16 cellular contexts compared by ENCODE assay signal in the genomic region with DNA sequence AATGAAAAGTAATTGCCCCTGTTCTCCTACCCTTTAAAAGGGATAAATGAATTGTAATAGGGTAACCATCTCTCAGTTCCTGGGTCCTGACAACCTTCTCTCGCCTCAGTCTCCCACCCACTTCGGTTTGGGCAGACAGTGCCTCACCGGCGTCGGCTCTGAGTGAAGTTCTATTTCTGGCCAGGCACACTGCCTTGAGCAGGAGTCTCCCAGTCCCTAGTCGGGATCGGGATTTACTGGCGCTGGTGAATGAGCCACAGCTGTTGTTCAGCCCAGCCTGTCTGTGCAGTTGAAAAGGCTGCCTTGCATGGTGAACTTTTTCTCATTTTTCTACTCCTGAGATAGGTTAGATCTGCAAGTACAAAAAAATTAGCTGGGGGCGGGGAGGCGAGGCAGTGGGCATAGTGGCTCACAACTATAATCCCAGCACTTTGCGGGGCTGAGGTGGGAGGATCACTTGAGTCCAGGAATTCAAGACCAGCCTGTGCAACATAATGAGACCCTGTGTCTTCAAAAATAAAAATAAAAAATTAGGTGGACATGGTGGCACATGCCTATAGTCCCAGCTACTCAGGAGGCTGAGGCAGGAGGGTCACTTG. TPM values are rescaled to one million over a fixed set of nuclear protein-coding genes. Genes with fewer than 3 reads are reported as not detected.
DNase-seq lines count a peak whose midpoint lies in the region; ATAC-seq and TF ChIP-seq lines count a peak whose summit lies in the region.
"Had no signal": no experiment of that assay in that cellular context is flagged by ENCODE, and none has a peak within 500 bp of the region (broad histone marks: within the 10 kb centered on the region; RNA-seq: fewer than 3 reads in every experiment).

No MANE protein-coding gene starts in this region.

- H3K36me3 Mint-ChIP-seq in activated T-helper 1 cell treated with anti-CD3 and anti-CD28 coated beads, Interleukin-12 subunit alpha, Interleukin-12 subunit beta, Interleukin-2, Interleukin-4 antibody, amounts not matched to agents 30 ng/mL and 10 ng/mL and 1 ng/mL, durations not matched to agents 14 hours and 24 hours and 36 hours (ENCODE audit: low read depth) = peaks cover 14% of the 10 kb centered on the region
- peaks cover 2 to 14% of the 10 kb centered on the region in 2 donors for H3K36me3 Mint-ChIP-seq in activated T-cell treated with anti-CD3 and anti-CD28 coated beads, Interleukin-2, amount 50 U/mL, for 72 hours (ENCODE audit: insufficient read depth in 2 of 2)
- peaks cover 12% of the 10 kb centered on the region for H3K36me3 Mint-ChIP-seq in endothelial cell (ENCODE audit: low read depth, unreplicated experiment)

- H3K4me3 ChIP-seq in heart left ventricle (peak overlapping the region in 1 of 12 donors; percentile 15), ovary (no peak overlapping the region)
- H3K4me3 ChIP-seq: GM23338 had no signal

- H3K36me3 ChIP-seq in heart left ventricle = peaks cover 0 to 12% (median 6%) of the 10 kb centered on the region in 9 donors
- no peaks in the 10 kb centered on the region for H3K36me3 ChIP-seq in ovary

- no peaks in the 10 kb centered on the region for H3K9me3 ChIP-seq in heart left ventricle
- no peaks in the 10 kb centered on the region for H3K9me3 ChIP-seq in ovary

- WGBS in heart left ventricle, 4 donors = 29 to 44% (median 37%) methylated on average over 11 of the region's 11 CpGs
- WGBS in ovary, 3 donors = 19 to 27% (median 25%) methylated on average over 11 of the region's 11 CpGs

- DNase-seq in AG08396 (ENCODE audit: low spot score) (peak; percentile 47), heart left ventricle (peak; percentile 67 to 87 (median 76)), ovary (peak in 4 of 5 donors; percentile 37 to 50 (median 46)), HuH-7.5 (ENCODE audit: low spot score) (no peak), endothelial cell (ENCODE audit: low spot score) (no peak)
- no peak for DNase-seq in activated T-helper 1 cell treated with anti-CD3 and anti-CD28 coated beads, Interleukin-12 subunit alpha, Interleukin-12 subunit beta, Interleukin-2, Interleukin-4 antibody, amounts not matched to agents 30 ng/mL and 10 ng/mL and 1 ng/mL, durations not matched to agents 14 hours and 24 hours and 36 hours (ENCODE audit: low spot score)
- no peak for DNase-seq in activated CD4-positive, alpha-beta T cell treated with anti-CD3 and anti-CD28 coated beads, Interleukin-2, amount 50 U/mL, for 1 hour
- no peak for DNase-seq in activated T-cell treated with anti-CD3 and anti-CD28 coated beads, Interleukin-2, amount 50 U/mL, for 72 hours
- DNase-seq: activated CD4-positive, alpha-beta memory T cell treated with anti-CD3 and anti-CD28 coated beads for 36 hours; activated naive CD4-positive, alpha-beta T cell treated with anti-CD3 and anti-CD28 coated beads, Interleukin-2, amount 10 ng/mL, durations not matched to agents 7 days and 5 days; DMS79 treated with DMSO at 0.1 percent for 48 hours; foreskin keratinocyte; kidney; NCI-H345 had no signal

- H3K27ac Mint-ChIP-seq in activated T-helper 1 cell treated with anti-CD3 and anti-CD28 coated beads, Interleukin-12 subunit alpha, Interleukin-12 subunit beta, Interleukin-2, Interleukin-4 antibody, amounts not matched to agents 30 ng/mL and 10 ng/mL and 1 ng/mL, durations not matched to agents 14 hours and 24 hours and 36 hours = peak overlapping the region; percentile 18
- no peak overlapping the region for H3K27ac Mint-ChIP-seq in activated T-cell treated with anti-CD3 and anti-CD28 coated beads, Interleukin-2, amount 50 U/mL, for 72 hours
- H3K27ac Mint-ChIP-seq in endothelial cell (ENCODE audit: unreplicated experiment) = no peak overlapping the region
- H3K27ac Mint-ChIP-seq: GM23338 had no signal

- no peak for TF ChIP-seq POLR2A in heart left ventricle (IDR thresholded peaks at IDR 0.05)
- no peak for TF ChIP-seq POLR2A in ovary (IDR thresholded peaks at IDR 0.05)

- H3K9me3 Mint-ChIP-seq in activated T-helper 1 cell treated with anti-CD3 and anti-CD28 coated beads, Interleukin-12 subunit alpha, Interleukin-12 subunit beta, Interleukin-2, Interleukin-4 antibody, amounts not matched to agents 30 ng/mL and 10 ng/mL and 1 ng/mL, durations not matched to agents 14 hours and 24 hours and 36 hours = no peaks in the 10 kb centered on the region
- H3K9me3 Mint-ChIP-seq in activated T-cell treated with anti-CD3 and anti-CD28 coated beads, Interleukin-2, amount 50 U/mL, for 72 hours = no peaks in the 10 kb centered on the region
- H3K9me3 Mint-ChIP-seq in endothelial cell (ENCODE audit: unreplicated experiment) = no peaks in the 10 kb centered on the region
- H3K9me3 Mint-ChIP-seq: activated CD4-positive, alpha-beta memory T cell treated with anti-CD3 and anti-CD28 coated beads for 36 hours; activated naive CD4-positive, alpha-beta T cell treated with anti-CD3 and anti-CD28 coated beads, Interleukin-2, amount 10 ng/mL, durations not matched to agents 7 days and 5 days; GM23338 had no signal

- H3K4me1 Mint-ChIP-seq in activated T-helper 1 cell treated with anti-CD3 and anti-CD28 coated beads, Interleukin-12 subunit alpha, Interleukin-12 subunit beta, Interleukin-2, Interleukin-4 antibody, amounts not matched to agents 30 ng/mL and 10 ng/mL and 1 ng/mL, durations not matched to agents 14 hours and 24 hours and 36 hours (ENCODE audit: low read depth) = peaks cover 24% of the 10 kb centered on the region
- peaks cover 27% of the 10 kb centered on the region for H3K4me1 Mint-ChIP-seq in activated T-cell treated with anti-CD3 and anti-CD28 coated beads, Interleukin-2, amount 50 U/mL, for 72 hours (ENCODE audit: low read depth)
- peaks cover 10% of the 10 kb centered on the region for H3K4me1 Mint-ChIP-seq in endothelial cell (ENCODE audit: unreplicated experiment)
- H3K4me1 Mint-ChIP-seq: GM23338, neural crest cell had no signal

- no peak for TF ChIP-seq CTCF in heart left ventricle (IDR thresholded peaks at IDR 0.05)
- TF ChIP-seq CTCF in ovary (IDR thresholded peaks at IDR 0.05) = no peak
- TF ChIP-seq CTCF in endothelial cell (IDR thresholded peaks at IDR 0.05; ENCODE audit: unreplicated experiment) = no peak

- H3K27me3 Mint-ChIP-seq in activated T-helper 1 cell treated with anti-CD3 and anti-CD28 coated beads, Interleukin-12 subunit alpha, Interleukin-12 subunit beta, Interleukin-2, Interleukin-4 antibody, amounts not matched to agents 30 ng/mL and 10 ng/mL and 1 ng/mL, durations not matched to agents 14 hours and 24 hours and 36 hours (ENCODE audit: insufficient read depth) = no peaks in the 10 kb centered on the region
- no peaks in the 10 kb centered on the region for H3K27me3 Mint-ChIP-seq in activated T-cell treated with anti-CD3 and anti-CD28 coated beads, Interleukin-2, amount 50 U/mL, for 72 hours (ENCODE audit: low read depth)
- peaks cover 1% of the 10 kb centered on the region for H3K27me3 Mint-ChIP-seq in endothelial cell (ENCODE audit: unreplicated experiment)
- H3K27me3 Mint-ChIP-seq: activated CD4-positive, alpha-beta memory T cell treated with anti-CD3 and anti-CD28 coated beads for 36 hours; activated naive CD4-positive, alpha-beta T cell treated with anti-CD3 and anti-CD28 coated beads, Interleukin-2, amount 10 ng/mL, durations not matched to agents 7 days and 5 days had no signal

- H3K4me1 ChIP-seq in heart left ventricle (peaks cover 4 to 61% (median 36%) of the 10 kb centered on the region in 12 donors), ovary (ENCODE audit: insufficient read depth) (peaks cover 5% of the 10 kb centered on the region)
- H3K4me1 ChIP-seq: foreskin keratinocyte had no signal

- intact Hi-C loops in activated T-helper 1 cell treated with anti-CD3 and anti-CD28 coated beads, Interleukin-12 subunit alpha, Interleukin-12 subunit beta, Interleukin-2, Interleukin-4 antibody, amounts not matched to agents 30 ng/mL and 10 ng/mL and 1 ng/mL, durations not matched to agents 14 hours and 24 hours and 36 hours (cut with micrococcal nuclease) = no loop called here
- intact Hi-C loops in heart left ventricle (cut with DNase I) (no loop called here), ovary (cut with DNase I) (no loop called here)

- TF ChIP-seq EP300 in ovary (IDR thresholded peaks at IDR 0.05) = no peak

- peak; percentile 89 to 94 (median 91) for ATAC-seq in heart left ventricle
- no peak for ATAC-seq in activated T-cell treated with anti-CD3 and anti-CD28 coated beads, Interleukin-2, amount 50 U/mL, for 72 hours (replicated peaks in 1 of 2)
- ATAC-seq: foreskin keratinocyte, GM23338 had no signal

- H3K27ac ChIP-seq in heart left ventricle = peak overlapping the region in 11 of 12 donors; percentile 3 to 76 (median 63)
- no peak overlapping the region for H3K27ac ChIP-seq in ovary
- H3K27ac ChIP-seq: foreskin keratinocyte had no signal

- H3K27me3 ChIP-seq in heart left ventricle = no peaks in the 10 kb centered on the region
- no peaks in the 10 kb centered on the region for H3K27me3 ChIP-seq in ovary
- H3K27me3 ChIP-seq: foreskin keratinocyte had no signal

- no peak overlapping the region for H3K4me3 Mint-ChIP-seq in activated T-helper 1 cell treated with anti-CD3 and anti-CD28 coated beads, Interleukin-12 subunit alpha, Interleukin-12 subunit beta, Interleukin-2, Interleukin-4 antibody, amounts not matched to agents 30 ng/mL and 10 ng/mL and 1 ng/mL, durations not matched to agents 14 hours and 24 hours and 36 hours
- no peak overlapping the region for H3K4me3 Mint-ChIP-seq in activated T-cell treated with anti-CD3 and anti-CD28 coated beads, Interleukin-2, amount 50 U/mL, for 72 hours
- H3K4me3 Mint-ChIP-seq in endothelial cell (ENCODE audit: unreplicated experiment) = no peak overlapping the region
- H3K4me3 Mint-ChIP-seq: activated CD4-positive, alpha-beta memory T cell treated with anti-CD3 and anti-CD28 coated beads for 36 hours; activated naive CD4-positive, alpha-beta T cell treated with anti-CD3 and anti-CD28 coated beads, Interleukin-2, amount 10 ng/mL, durations not matched to agents 7 days and 5 days; GM23338 had no signal

RNA-seq across cellular contexts. Expression of gene PLEKHM2, which starts 7.4 kb away (rescaled TPM):
- 65.5 and 66.2 TPM in 2 replicates for total RNA-seq in activated T-helper 1 cell treated with anti-CD3 and anti-CD28 coated beads, Interleukin-12 subunit alpha, Interleukin-12 subunit beta, Interleukin-2, Interleukin-4 antibody, amounts not matched to agents 30 ng/mL and 10 ng/mL and 1 ng/mL, durations not matched to agents 14 hours and 24 hours and 36 hours
- 100 to 1,000 TPM in 2 of 9 donors, 10 to 100 TPM in 7; 69.9 to 150 (median 84.4) TPM for total RNA-seq in heart left ventricle
- polyA plus RNA-seq in heart left ventricle = 100 to 1,000 TPM in 1 of 2 donors, 10 to 100 TPM in 1; 83.1 to 104 TPM
- total RNA-seq in ovary = 10 to 100 TPM; 26.5 to 81.8 (median 55.1) TPM
- 10 to 100 TPM; 22.1 to 45.0 TPM for polyA plus RNA-seq in ovary
- 10 to 100 TPM; 79.7 to 82.7 TPM for total RNA-seq in activated T-cell treated with anti-CD3 and anti-CD28 coated beads, Interleukin-2, amount 50 U/mL, for 72 hours
- total RNA-seq in endothelial cell (ENCODE audit: unreplicated experiment) = 82.3 TPM

RNA-seq across cellular contexts. Expression of gene SLC25A34, which starts 44.5 kb away (rescaled TPM):
- 1.1 and 1.8 TPM in 2 replicates for total RNA-seq in activated T-helper 1 cell treated with anti-CD3 and anti-CD28 coated beads, Interleukin-12 subunit alpha, Interleukin-12 subunit beta, Interleukin-2, Interleukin-4 antibody, amounts not matched to agents 30 ng/mL and 10 ng/mL and 1 ng/mL, durations not matched to agents 14 hours and 24 hours and 36 hours
- total RNA-seq in heart left ventricle = 10 to 100 TPM in 6 of 9 donors, 1 to 10 TPM in 3; 4.8 to 71.2 (median 17.8) TPM
- polyA plus RNA-seq in heart left ventricle = 10 to 100 TPM in 1 of 2 donors, 1 to 10 TPM in 1; 1.6 to 25.9 TPM
- 1 to 10 TPM; 1.1 to 2.5 (median 2.0) TPM for total RNA-seq in ovary
- 1 to 10 TPM; 1.0 to 1.3 TPM for polyA plus RNA-seq in ovary
- total RNA-seq in activated T-cell treated with anti-CD3 and anti-CD28 coated beads, Interleukin-2, amount 50 U/mL, for 72 hours = 1 to 10 TPM; 2.5 to 3.0 TPM
- total RNA-seq in endothelial cell (ENCODE audit: unreplicated experiment) = 3.5 TPM

RNA-seq across cellular contexts. Expression of gene TMEM82, which starts 50.8 kb away (rescaled TPM):
- not detected in 2 replicates for total RNA-seq in activated T-helper 1 cell treated with anti-CD3 and anti-CD28 coated beads, Interleukin-12 subunit alpha, Interleukin-12 subunit beta, Interleukin-2, Interleukin-4 antibody, amounts not matched to agents 30 ng/mL and 10 ng/mL and 1 ng/mL, durations not matched to agents 14 hours and 24 hours and 36 hours
- not detected for total RNA-seq in heart left ventricle
- polyA plus RNA-seq in heart left ventricle = not detected
- not detected for total RNA-seq in ovary
- not detected for polyA plus RNA-seq in ovary
- total RNA-seq in activated T-cell treated with anti-CD3 and anti-CD28 coated beads, Interleukin-2, amount 50 U/mL, for 72 hours = under 1 TPM in 1 of 2 donors, not detected in 1; 0.49 TPM
- not detected for total RNA-seq in endothelial cell (ENCODE audit: unreplicated experiment)
- total RNA-seq: activated CD4-positive, alpha-beta memory T cell treated with anti-CD3 and anti-CD28 coated beads for 36 hours; foreskin keratinocyte; GM23338; neural crest cell had no signal
- polyA plus RNA-seq: foreskin keratinocyte had no signal

Comparison
In these comparisons a context has a peak if more than half of its experiments do, and no peak if none do; other contexts are left out.
1. DNase-seq: peak in AG08396 (single experiment), heart left ventricle (5 of 5) and ovary (4 of 5); none in activated T-helper 1 cell treated with anti-CD3 and anti-CD28 coated beads, Interleukin-12 subunit alpha, Interleukin-12 subunit beta, Interleukin-2, Interleukin-4 antibody, amounts not matched to agents 30 ng/mL and 10 ng/mL and 1 ng/mL, durations not matched to agents 14 hours and 24 hours and 36 hours (single experiment), HuH-7.5 (single experiment), activated CD4-positive, alpha-beta T cell treated with anti-CD3 and anti-CD28 coated beads, Interleukin-2, amount 50 U/mL, for 1 hour (single experiment), activated T-cell treated with anti-CD3 and anti-CD28 coated beads, Interleukin-2, amount 50 U/mL, for 72 hours (0 of 2) and endothelial cell (single experiment).
2. ATAC-seq: peak in heart left ventricle (4 of 4); none in activated T-cell treated with anti-CD3 and anti-CD28 coated beads, Interleukin-2, amount 50 U/mL, for 72 hours (0 of 2).
3. H3K27ac ChIP-seq: peak in heart left ventricle (11 of 12); none in ovary (0 of 2).